Comparison of ENCODE assay signal across 8 cellular contexts in the genomic region with DNA sequence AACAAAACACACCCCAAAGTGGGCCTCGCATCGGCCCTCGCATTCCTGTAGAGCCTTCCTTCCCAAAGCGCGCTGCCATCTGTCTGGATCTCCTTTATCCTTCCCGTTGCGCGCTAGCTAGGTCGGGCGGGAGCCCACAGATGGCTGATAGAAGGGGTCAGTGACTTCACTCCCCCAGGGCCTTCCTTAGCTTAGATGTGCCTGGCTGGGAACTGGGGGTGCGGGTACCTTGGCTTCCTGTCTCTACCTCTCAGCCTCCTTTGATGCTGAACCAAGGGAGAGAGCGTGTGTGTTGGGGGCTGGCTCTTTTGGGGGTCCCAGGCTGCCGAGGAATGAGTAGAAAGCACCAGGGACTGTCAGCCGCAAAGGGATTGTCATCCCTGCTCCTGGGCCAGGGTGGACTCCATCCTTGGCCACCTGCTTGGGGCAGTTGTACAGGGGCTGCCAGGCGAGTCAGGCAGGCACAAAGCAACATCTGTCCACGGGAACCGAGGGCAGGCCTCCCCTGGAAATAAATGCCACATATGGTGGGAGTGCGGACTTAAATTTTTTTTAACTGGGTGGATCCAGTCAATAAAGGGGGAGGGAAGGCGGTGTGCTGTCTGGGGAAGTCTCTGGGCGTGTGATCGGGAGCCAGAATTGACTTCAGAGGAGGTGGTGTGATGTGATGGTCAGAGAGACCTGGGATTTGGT. TPM values are rescaled to one million over a fixed set of nuclear protein-coding genes. Genes with fewer than 3 reads are reported as not detected.
DNase-seq lines count a peak whose midpoint lies in the region; ATAC-seq, FAIRE-seq and TF ChIP-seq lines count a peak whose summit lies in the region.

No MANE protein-coding gene starts in this region.

- no peaks in the 10 kb centered on the region for H3K9me3 ChIP-seq in A549
- no peaks in the 10 kb centered on the region for H3K9me3 ChIP-seq in ascending aorta
- no peaks in the 10 kb centered on the region for H3K9me3 ChIP-seq in HepG2 (ENCODE audit: low read length)
- H3K9me3 ChIP-seq in tibial nerve, result no peaks in the 10 kb centered on the region

- WGBS in A549 (ENCODE audit: missing lambda C conversion rate), result 2% methylated on average over 21 of the region's 21 CpGs
- 4% methylated on average over 11 of the region's 21 CpGs for WGBS in HepG2 (ENCODE audit: low lambda C conversion rate)
- 26 to 28% methylated on average over 21 of the region's 21 CpGs for WGBS in tibial nerve, 2 donors

- H3K4me3 ChIP-seq in A549 (peak overlapping the region; percentile 95), ascending aorta (peak overlapping the region; percentile 85 to 94), HepG2 (replicated peaks in 1 of 3; ENCODE audit: insufficient read depth in 1 of 3, low read depth in 2 of 3, low read length in 3 of 3) (peak overlapping the region; percentile 78 to 98 (median 92)), tibial nerve (peak overlapping the region; percentile 52 to 94 (median 73))
- H3K4me3 ChIP-seq in Jurkat, Clone E6-1 (ENCODE audit: low read length), result peak overlapping the region; percentile 63

- POLR2A ChIA-PET in A549 (lab: Yijun Ruan, JAX), result interaction anchor here (0.5 to 2.1 kb wide), 4 partner anchors 14 to 79 kb away, joined by 3 to 17 read pairs (median 6); no protein-coding TSS in a partner anchor
- POLR2A ChIA-PET in HepG2 (lab: Yijun Ruan, JAX), result interaction anchor here (0.6 to 11.3 kb wide), 7 partner anchors 20 to 89 kb away, joined by 3 to 248 read pairs (median 9); no protein-coding TSS in a partner anchor

- peaks cover 61% of the 10 kb centered on the region for H3K79me2 ChIP-seq in HepG2 (ENCODE audit: insufficient read depth, low read length)

- no peak overlapping the region for H2AFZ ChIP-seq in HepG2 (ENCODE audit: low read length)

- intact Hi-C loops in ascending aorta (cut with DNase I) (loop anchor here (5.0 kb wide), 2 partner anchors 40 to 80 kb away; no protein-coding TSS in a partner anchor), HepG2 (cut with micrococcal nuclease; ENCODE audit: unreplicated experiment) (loop anchor here (2.0 kb wide), 1 partner anchor 187 kb away; a partner anchor contains a TSS)

- TF ChIP-seq RAD21 in A549 (conservative IDR thresholded peaks at IDR 0.05 in 1 of 2, IDR thresholded peaks at IDR 0.05 in 1 of 2), result no peak; a peak in 1 of 5 replicates
- TF ChIP-seq RAD21 in HepG2 (CRISPR knock-in tag; IDR thresholded peaks at IDR 0.05), result no peak

- no TSS peak for BruUV-seq in HepG2 (replicated peaks; lab: Mats Ljungman, UMichigan)

- no peak for TF ChIP-seq EP300 in A549 (IDR thresholded peaks at IDR 0.05)
- no peak for TF ChIP-seq EP300 in HepG2 (IDR thresholded peaks at IDR 0.05; ENCODE audit: low read depth in 2 of 2, low read length in 2 of 2)
- TF ChIP-seq EP300 in HepG2 (CRISPR knock-in tag; IDR thresholded peaks at IDR 0.05; ENCODE audit: borderline replicate concordance), result no peak
- TF ChIP-seq EP300 in tibial nerve (IDR thresholded peaks at IDR 0.05), result no peak

- no peaks in the 10 kb centered on the region for H3K36me3 ChIP-seq in ascending aorta
- peaks cover 4 to 11% of the 10 kb centered on the region in 2 experiments for H3K36me3 ChIP-seq in HepG2 (replicated peaks in 1 of 2; ENCODE audit: control insufficient read depth in 1 of 2, insufficient read depth in 2 of 2, low read length in 2 of 2)
- H3K36me3 ChIP-seq in tibial nerve, result peaks cover 0 to 3% (median 0%) of the 10 kb centered on the region in 3 donors

- TF ChIP-seq CTCF in A549 (IDR thresholded peaks at IDR 0.05), result no peak
- no peak for TF ChIP-seq CTCF in ascending aorta (IDR thresholded peaks at IDR 0.05)
- no peak for TF ChIP-seq CTCF in HepG2 (CRISPR knock-in tag; IDR thresholded peaks at IDR 0.05)
- no peak for TF ChIP-seq CTCF in tibial nerve (IDR thresholded peaks at IDR 0.05)

- H4K20me1 ChIP-seq in HepG2 (ENCODE audit: insufficient read depth, low read length), result peaks cover 39% of the 10 kb centered on the region

- peaks cover 63% of the 10 kb centered on the region for H3K4me1 ChIP-seq in A549
- H3K4me1 ChIP-seq in ascending aorta, result peaks cover 8 to 28% of the 10 kb centered on the region in 2 donors
- peaks cover 63% of the 10 kb centered on the region for H3K4me1 ChIP-seq in HepG2 (ENCODE audit: insufficient read depth, low read length)
- peaks cover 0 to 54% (median 25%) of the 10 kb centered on the region in 4 donors for H3K4me1 ChIP-seq in tibial nerve

- H3K27ac ChIP-seq in A549 (peak overlapping the region; percentile 89 to 96), ascending aorta (peak overlapping the region; percentile 96), HepG2 (ENCODE audit: extremely low read length, insufficient read depth, low read length) (peak overlapping the region; percentile 61), tibial nerve (peak overlapping the region in 3 of 4 donors; percentile 87 to 89 (median 88))

- ATAC-seq in A549 (no peak), HepG2 (no peak), GM18520 (IDR thresholded peaks at IDR 0.05; ENCODE audit: unreplicated experiment) (no peak)

- no peak for TF ChIP-seq POLR2A in A549 (IDR thresholded peaks at IDR 0.05; ENCODE audit: low read length)
- no peak for TF ChIP-seq POLR2A in HepG2 (IDR thresholded peaks at IDR 0.05; ENCODE audit: insufficient read depth in 1 of 2, low read depth in 2 of 2, low read length in 2 of 2)
- TF ChIP-seq POLR2A in tibial nerve (IDR thresholded peaks at IDR 0.05), result no peak

- H3K27me3 ChIP-seq in ascending aorta, result no peaks in the 10 kb centered on the region
- no peaks in the 10 kb centered on the region; a peak in 1 of 5 replicates for H3K27me3 ChIP-seq in HepG2 (ENCODE audit: control insufficient read depth in 1 of 2, insufficient read depth in 2 of 2, low read length in 2 of 2)
- no peaks in the 10 kb centered on the region for H3K27me3 ChIP-seq in tibial nerve

- no peak for FAIRE-seq in A549 (lab: Jason Lieb, UNC)
- no peak for FAIRE-seq in HepG2 (lab: Jason Lieb, UNC)

- peak overlapping the region; percentile 90 for H3K9ac ChIP-seq in HepG2 (ENCODE audit: insufficient read depth, low read depth, low read length)

- H3K4me2 ChIP-seq in A549 (peak overlapping the region; percentile 94), HepG2 (ENCODE audit: low read depth, low read length) (peak overlapping the region; percentile 89)

- DNase-seq in A549 (ENCODE audit: low read depth in 1 of 2, low spot score in 1 of 2), result no peak
- DNase-seq in Jurkat, Clone E6-1 (ENCODE audit: low read depth, low spot score), result no peak
- no peak for DNase-seq in ascending aorta (ENCODE audit: low spot score in 2 of 2)
- no peak for DNase-seq in HepG2 (ENCODE audit: low spot score)
- DNase-seq in tibial nerve (ENCODE audit: low spot score in 2 of 2), result no peak
- DNase-seq in NCI-H510A treated with DMSO at 0.1 percent for 48 hours (lab: John Stamatoyannopoulos, UW), result no peak
- DNase-seq in OCI-M1 (lab: John Stamatoyannopoulos, UW), result no peak

- CTCF ChIA-PET in A549 (lab: Yijun Ruan, JAX) (interaction anchor here (0.8 to 8.0 kb wide), 7 partner anchors 14 to 119 kb away, joined by 3 to 66 read pairs (median 4); no protein-coding TSS in a partner anchor), HepG2 (lab: Yijun Ruan, JAX; ENCODE audit: low intra/inter-chr PET ratio, low total read pairs) (no interaction called here)

- in situ Hi-C loops in HepG2 (cut with HindIII; ENCODE audit: extremely low pct_ligation_motif_present, low pct_unique_long_range_greater_than_20kb), result no loop called here

TF ChIP-seq in HepG2, 621 proteins besides CTCF, POLR2A, EP300 and RAD21 (continues in another document):
- TF ChIP-seq DMAP1 (CRISPR knock-in tag; IDR thresholded peaks at IDR 0.05), result 0 out of 2 replicates have a peak, but pooled peaks have one; percentile 2
- TF ChIP-seq ZNF552 (CRISPR knock-in tag; IDR thresholded peaks at IDR 0.05; ENCODE audit: borderline replicate concordance), result no peak
- TF ChIP-seq ZFP36L1 (CRISPR knock-in tag; IDR thresholded peaks at IDR 0.05), result no peak
- 0 out of 2 replicates have a peak, but pooled peaks have one; percentile 39 for TF ChIP-seq SNAI1 (CRISPR knock-in tag; IDR thresholded peaks at IDR 0.05; ENCODE audit: borderline replicate concordance)
- no peak for TF ChIP-seq FOSL2 (CRISPR knock-in tag; IDR thresholded peaks at IDR 0.05)

RNA-seq across cellular contexts. Expression of a gene that starts 1.9 kb away (rescaled TPM):
- polyA plus RNA-seq in A549 (2011; rRNA removed), result 77.2 and 101 TPM in 2 replicates
- polyA plus RNA-seq in A549 (2012; cell fraction: cytosol; rRNA removed), result 116 and 161 TPM in 2 replicates
- polyA plus RNA-seq in A549 (2012; cell fraction: nucleus; rRNA removed), result 256 and 267 TPM in 2 replicates
- 74.6 to 106 TPM (median 93.4 TPM) in 3 replicates for polyA plus RNA-seq in A549 (2017; fragmentation: RNase III; extraction: RNeasy Plus Mini Kit Qiagen cat#74134 plus additional on column Dnase treatment)
- 138 and 158 TPM in 2 replicates for polyA minus RNA-seq in A549 (2011; rRNA and poly(A)+ RNA removed)
- polyA plus RNA-seq in Jurkat, Clone E6-1 (2012; ENCODE audit: insufficient read depth, insufficient read length), result 9.0 TPM
- 89.3 TPM for total RNA-seq in ascending aorta
- total RNA-seq in HepG2 (2016; rRNA removed; fragmentation: Illumina TruSeq; extraction: Trizol), result 8.6 and 10.0 TPM in 2 replicates
- total RNA-seq in HepG2 (2016; cell fraction: cytosol; rRNA removed; fragmentation: Illumina TruSeq; extraction: Trizol; ENCODE audit: low read depth), result 5.9 and 6.9 TPM in 2 replicates
- 8.6 and 9.2 TPM in 2 replicates for total RNA-seq in HepG2 (2016; cell fraction: insoluble cytoplasmic fraction; rRNA removed; fragmentation: Illumina TruSeq; extraction: Trizol)
- total RNA-seq in HepG2 (2016; cell fraction: membrane; rRNA removed; fragmentation: Illumina TruSeq; extraction: Trizol), result 6.1 and 6.5 TPM in 2 replicates
- total RNA-seq in HepG2 (2016; cell fraction: nucleus; rRNA removed; fragmentation: Illumina TruSeq; extraction: Trizol), result 15.6 and 16.8 TPM in 2 replicates
- 56.3 and 59.1 TPM in 2 replicates for polyA plus RNA-seq in HepG2 (2011; rRNA removed)
- polyA plus RNA-seq in HepG2 (2011; cell fraction: cytosol; rRNA removed), result 15.3 and 17.1 TPM in 2 replicates
- 92.6 and 110 TPM in 2 replicates for polyA plus RNA-seq in HepG2 (2011; cell fraction: nucleus; rRNA removed)
- polyA plus RNA-seq in HepG2 (2012), result 27.7 and 30.7 TPM in 2 replicates
- 0.69 and 1.4 TPM in 2 replicates for polyA plus RNA-seq in HepG2 (2016; cell fraction: cytosol; fragmentation: Illumina TruSeq; extraction: Trizol; ENCODE audit: low read depth)
- 9.8 and 12.0 TPM in 2 replicates for polyA plus RNA-seq in HepG2 (2016; cell fraction: insoluble cytoplasmic fraction; fragmentation: Illumina TruSeq; extraction: Trizol; ENCODE audit: low read depth)
- polyA plus RNA-seq in HepG2 (2016; cell fraction: membrane; fragmentation: Illumina TruSeq; extraction: Trizol; ENCODE audit: low read depth), result 2.7 and 3.7 TPM in 2 replicates
- polyA plus RNA-seq in HepG2 (2016; cell fraction: nucleus; fragmentation: Illumina TruSeq; extraction: Trizol; ENCODE audit: insufficient read depth, low read depth), result 25.8 and 26.1 TPM in 2 replicates
- 37.4 and 65.9 TPM in 2 replicates for polyA minus RNA-seq in HepG2 (2011; rRNA and poly(A)+ RNA removed; ENCODE audit: low replicate concordance)
- polyA minus RNA-seq in HepG2 (2011; cell fraction: cytosol; rRNA and poly(A)+ RNA removed), result 17.8 and 26.2 TPM in 2 replicates
- 43.8 and 50.1 TPM in 2 replicates for polyA minus RNA-seq in HepG2 (2011; cell fraction: nucleus; rRNA and poly(A)+ RNA removed)
- 10 to 100 TPM; 36.3 to 68.6 (median 44.1) TPM for total RNA-seq in tibial nerve
